In genomic region chr12:66262737-66263136, GRCh38 we compare ENCODE assay signal across 1 cellular context.
A peak's percentile ranks its signal among the peaks of the same experiment; 100 is the strongest.
TF ChIP-seq lines count a peak whose summit lies in the region.

No MANE protein-coding gene starts in this region.

TF ChIP-seq in K562, 482 proteins besides CTCF, POLR2A, EP300 and RAD21:
- TF ChIP-seq PHF8 (IDR thresholded peaks at IDR 0.05; ENCODE audit: borderline replicate concordance, low read length), result no peak
- peak; percentile 77 for TF ChIP-seq ZNF512 (tag; IDR thresholded peaks at IDR 0.05)
- peak; percentile 37 for TF ChIP-seq U2AF2 (optimal IDR thresholded peaks at IDR 0.05; ENCODE audit: low read depth, low read length)
